Comparison of ENCODE assay signal across 1 cellular context in genomic region chr17:61444075-61444474, GRCh38.
TF ChIP-seq lines count a peak whose summit lies in the region.

No MANE protein-coding gene starts in this region.

TF ChIP-seq in SK-N-SH, 30 proteins besides CTCF, POLR2A, EP300 and RAD21 (continued from another document):
- TF ChIP-seq REST (IDR thresholded peaks at IDR 0.05; ENCODE audit: low read depth, low read length): no peak
- no peak for TF ChIP-seq NRF1 (IDR thresholded peaks at IDR 0.05; ENCODE audit: low read depth, low read length)
- TF ChIP-seq USF2 (IDR thresholded peaks at IDR 0.05; ENCODE audit: borderline replicate concordance, low read depth, low read length): no peak
- TF ChIP-seq IRF3 (IDR thresholded peaks at IDR 0.05; ENCODE audit: low read depth, low read length): no peak
- no peak for TF ChIP-seq PBX3 (IDR thresholded peaks at IDR 0.05)
- TF ChIP-seq FOSL2 (IDR thresholded peaks at IDR 0.05; ENCODE audit: borderline replicate concordance, low read depth): no peak
- TF ChIP-seq USF1 (IDR thresholded peaks at IDR 0.05; ENCODE audit: borderline replicate concordance, low read depth): no peak
- no peak for TF ChIP-seq EZH2phosphoT487 (IDR thresholded peaks at IDR 0.05; ENCODE audit: borderline replicate concordance, low read depth)
